ENCODE assay signal across 1 cellular context in the genomic region with DNA sequence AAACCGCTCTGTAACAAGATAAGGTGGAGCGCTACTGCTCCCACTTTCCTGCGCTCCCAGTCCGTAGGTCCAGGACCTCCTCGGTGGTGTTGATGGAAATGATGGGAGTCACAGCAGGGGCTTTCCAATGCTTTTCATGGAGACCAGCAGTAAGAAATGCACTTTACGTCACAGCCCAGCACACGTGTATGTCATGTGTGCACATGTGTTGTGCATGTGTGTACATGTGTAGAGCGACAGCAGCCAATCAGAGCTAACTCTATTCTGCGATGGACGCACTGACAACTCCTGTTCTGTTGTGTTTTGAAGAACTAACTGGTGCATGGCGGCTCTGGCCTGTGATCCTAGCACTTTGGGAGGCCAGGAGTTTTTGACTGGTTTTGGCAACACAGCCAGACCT.
TF ChIP-seq lines count a peak whose summit lies in the region.

No MANE protein-coding gene starts in this region.

TF ChIP-seq in SK-N-SH, 30 proteins besides CTCF, POLR2A, EP300 and RAD21:
- TF ChIP-seq, protein P1, sequence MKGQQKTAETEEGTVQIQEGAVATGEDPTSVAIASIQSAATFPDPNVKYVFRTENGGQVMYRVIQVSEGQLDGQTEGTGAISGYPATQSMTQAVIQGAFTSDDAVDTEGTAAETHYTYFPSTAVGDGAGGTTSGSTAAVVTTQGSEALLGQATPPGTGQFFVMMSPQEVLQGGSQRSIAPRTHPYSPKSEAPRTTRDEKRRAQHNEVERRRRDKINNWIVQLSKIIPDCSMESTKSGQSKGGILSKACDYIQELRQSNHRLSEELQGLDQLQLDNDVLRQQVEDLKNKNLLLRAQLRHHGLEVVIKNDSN (IDR thresholded peaks at IDR 0.05; ENCODE audit: borderline replicate concordance, low read depth) = no peak
- TF ChIP-seq GATA2 (CRISPR knock-in tag; IDR thresholded peaks at IDR 0.05) = no peak
- no peak for TF ChIP-seq ELF1 (IDR thresholded peaks at IDR 0.05)
- no peak for TF ChIP-seq PBX3 (IDR thresholded peaks at IDR 0.05)
- TF ChIP-seq TEAD4 (IDR thresholded peaks at IDR 0.05; ENCODE audit: borderline replicate concordance, insufficient read depth) = no peak
- TF ChIP-seq, protein P2, sequence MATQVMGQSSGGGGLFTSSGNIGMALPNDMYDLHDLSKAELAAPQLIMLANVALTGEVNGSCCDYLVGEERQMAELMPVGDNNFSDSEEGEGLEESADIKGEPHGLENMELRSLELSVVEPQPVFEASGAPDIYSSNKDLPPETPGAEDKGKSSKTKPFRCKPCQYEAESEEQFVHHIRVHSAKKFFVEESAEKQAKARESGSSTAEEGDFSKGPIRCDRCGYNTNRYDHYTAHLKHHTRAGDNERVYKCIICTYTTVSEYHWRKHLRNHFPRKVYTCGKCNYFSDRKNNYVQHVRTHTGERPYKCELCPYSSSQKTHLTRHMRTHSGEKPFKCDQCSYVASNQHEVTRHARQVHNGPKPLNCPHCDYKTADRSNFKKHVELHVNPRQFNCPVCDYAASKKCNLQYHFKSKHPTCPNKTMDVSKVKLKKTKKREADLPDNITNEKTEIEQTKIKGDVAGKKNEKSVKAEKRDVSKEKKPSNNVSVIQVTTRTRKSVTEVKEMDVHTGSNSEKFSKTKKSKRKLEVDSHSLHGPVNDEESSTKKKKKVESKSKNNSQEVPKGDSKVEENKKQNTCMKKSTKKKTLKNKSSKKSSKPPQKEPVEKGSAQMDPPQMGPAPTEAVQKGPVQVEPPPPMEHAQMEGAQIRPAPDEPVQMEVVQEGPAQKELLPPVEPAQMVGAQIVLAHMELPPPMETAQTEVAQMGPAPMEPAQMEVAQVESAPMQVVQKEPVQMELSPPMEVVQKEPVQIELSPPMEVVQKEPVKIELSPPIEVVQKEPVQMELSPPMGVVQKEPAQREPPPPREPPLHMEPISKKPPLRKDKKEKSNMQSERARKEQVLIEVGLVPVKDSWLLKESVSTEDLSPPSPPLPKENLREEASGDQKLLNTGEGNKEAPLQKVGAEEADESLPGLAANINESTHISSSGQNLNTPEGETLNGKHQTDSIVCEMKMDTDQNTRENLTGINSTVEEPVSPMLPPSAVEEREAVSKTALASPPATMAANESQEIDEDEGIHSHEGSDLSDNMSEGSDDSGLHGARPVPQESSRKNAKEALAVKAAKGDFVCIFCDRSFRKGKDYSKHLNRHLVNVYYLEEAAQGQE (IDR thresholded peaks at IDR 0.05; ENCODE audit: low read depth, low read length) = no peak
